In genomic region chr3:188246905-188247304, GRCh38 we compare ENCODE assay signal across 22 cellular contexts.
"Had no signal": no experiment of that assay in that cellular context is flagged by ENCODE, and none has a peak within 500 bp of the region (broad histone marks: within the 10 kb centered on the region; RNA-seq: fewer than 3 reads in every experiment).

No MANE protein-coding gene starts in this region.

- DNase-seq: activated CD8-positive, alpha-beta memory T cell treated with anti-CD3 and anti-CD28 coated beads for 24 hours; activated CD8-positive, alpha-beta memory T cell treated with anti-CD3 and anti-CD28 coated beads, Interleukin-2, amount 50 U/mL, for 4 hours; activated naive CD4-positive, alpha-beta T cell treated with Interleukin-2 at 50 U/mL for 16 hours; activated naive CD8-positive, alpha-beta T cell treated with anti-CD3 and anti-CD28 coated beads for 36 hours; activated T-cell treated with anti-CD3 and anti-CD28 coated beads, Interleukin-2, amount 50 U/mL, for 24 hours; cerebellar nuclear complex; effector CD4-positive, alpha-beta T cell; foreskin keratinocyte; hippocampal formation; kidney glomerular epithelial cell; midbrain; stimulated activated CD4-positive, alpha-beta T cell treated with anti-CD3 and anti-CD28 coated beads, Interleukin-12 subunit alpha, Interleukin-12 subunit beta, amount 100 ng/mL, for 4 hours; stomach; T-helper 9 cell; upper lobe of right lung had no signal

- H3K4me3 ChIP-seq: right atrium auricular region, stomach, upper lobe of right lung had no signal

- H3K27ac ChIP-seq: foreskin keratinocyte, upper lobe of right lung had no signal

- ATAC-seq: foreskin keratinocyte; natural killer cell treated with Interleukin-12 subunit alpha and Interleukin-12 subunit beta and Interleukin-15 and Interleukin-18, amount 100 ng/mL, for 72 hours; upper lobe of right lung; WTC11 had no signal

- FAIRE-seq: bronchial epithelial cell, endometrium had no signal

- H3K27me3 ChIP-seq: foreskin keratinocyte, right atrium auricular region, stomach, upper lobe of right lung had no signal

- H3K36me3 ChIP-seq: right atrium auricular region, stomach, upper lobe of right lung had no signal

- H3K27ac Mint-ChIP-seq: activated naive CD8-positive, alpha-beta T cell treated with anti-CD3 and anti-CD28 coated beads for 36 hours; activated T-cell treated with anti-CD3 and anti-CD28 coated beads, Interleukin-2, amount 50 U/mL, for 24 hours; dendritic cell treated with granulocyte-macrophage colony-stimulating factor and Interleukin-4, amounts not matched to agents 40 ng/mL and 50 ng/mL, for 4 days; progenitor cell of endocrine pancreas; WTC11 had no signal

- H3K27me3 Mint-ChIP-seq: activated naive CD8-positive, alpha-beta T cell treated with anti-CD3 and anti-CD28 coated beads for 36 hours; activated T-cell treated with anti-CD3 and anti-CD28 coated beads, Interleukin-2, amount 50 U/mL, for 24 hours; dendritic cell treated with granulocyte-macrophage colony-stimulating factor and Interleukin-4, amounts not matched to agents 40 ng/mL and 50 ng/mL, for 4 days; natural killer cell treated with Interleukin-12 subunit alpha and Interleukin-12 subunit beta and Interleukin-15 and Interleukin-18, amount 100 ng/mL, for 72 hours; progenitor cell of endocrine pancreas had no signal

- H3K4me3 Mint-ChIP-seq: activated naive CD8-positive, alpha-beta T cell treated with anti-CD3 and anti-CD28 coated beads for 36 hours; activated T-cell treated with anti-CD3 and anti-CD28 coated beads, Interleukin-2, amount 50 U/mL, for 24 hours; dendritic cell treated with granulocyte-macrophage colony-stimulating factor and Interleukin-4, amounts not matched to agents 40 ng/mL and 50 ng/mL, for 4 days; natural killer cell treated with Interleukin-12 subunit alpha and Interleukin-12 subunit beta and Interleukin-15 and Interleukin-18, amount 100 ng/mL, for 72 hours; WTC11 had no signal

- H3K9me3 Mint-ChIP-seq: dendritic cell treated with granulocyte-macrophage colony-stimulating factor and Interleukin-4, amounts not matched to agents 40 ng/mL and 50 ng/mL, for 4 days had no signal

- H3K4me1 ChIP-seq: upper lobe of right lung had no signal

- H3K36me3 Mint-ChIP-seq: natural killer cell treated with Interleukin-12 subunit alpha and Interleukin-12 subunit beta and Interleukin-15 and Interleukin-18, amount 100 ng/mL, for 72 hours had no signal

- H3K4me1 Mint-ChIP-seq: WTC11 had no signal

- H3K9me3 ChIP-seq: right atrium auricular region, stomach, upper lobe of right lung had no signal
